Comparison of ENCODE assay signal across 8 cellular contexts in the genomic region with DNA sequence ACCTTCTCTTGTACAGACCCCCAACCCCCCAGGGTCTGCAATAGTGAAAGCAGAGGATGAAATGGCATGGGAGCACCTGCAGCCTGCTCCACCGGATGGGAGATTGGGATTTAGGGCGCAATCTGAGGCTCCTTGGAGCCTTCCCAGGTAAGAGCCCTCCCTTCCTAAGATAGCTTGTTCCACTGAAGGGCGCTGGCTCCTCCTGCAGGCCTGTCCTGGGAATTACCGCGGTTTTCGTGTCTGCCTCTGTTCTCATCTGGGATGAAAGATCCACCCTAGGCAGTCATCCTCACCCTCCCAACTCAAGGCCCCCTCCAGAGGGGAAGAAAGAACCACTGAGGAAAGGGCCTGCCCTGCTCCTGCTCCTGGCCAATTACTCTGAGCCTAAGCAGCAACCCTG.
DNase-seq lines count a peak whose midpoint lies in the region; ATAC-seq and TF ChIP-seq lines count a peak whose summit lies in the region.

No MANE protein-coding gene starts in this region.

- DNase-seq in A673 (ENCODE audit: low spot score) (peak; percentile 54), SK-N-DZ (ENCODE audit: low spot score) (peak; percentile 57), head of caudate nucleus (peak in 41 of 42 donors; percentile 3 to 68 (median 34)), superior temporal gyrus (ENCODE audit: extremely low spot score) (peak; percentile 37), putamen (ENCODE audit: low spot score) (no peak), NCI-H187 (lab: John Stamatoyannopoulos, UW) (no peak)

- POLR2A ChIA-PET in A673 (lab: Charles Lee; ENCODE audit: low non-redundant PET), result no interaction called here

- no peak overlapping the region for H3K27ac ChIP-seq in A673 (ENCODE audit: low read depth, low read length, poor library complexity, severe bottlenecking)

- H3K4me3 ChIP-seq in A673 (ENCODE audit: low read depth, low read length, poor library complexity, severe bottlenecking), result no peak overlapping the region

- H3K36me3 ChIP-seq in A673 (ENCODE audit: insufficient read depth, low read length, poor library complexity, severe bottlenecking), result no peaks in the 10 kb centered on the region

- CTCF ChIA-PET in A673 (lab: Charles Lee), result interaction anchor here (0.6 to 1.3 kb wide), 4 partner anchors 39 to 628 kb away, joined by 3 to 6 read pairs (median 5); no protein-coding TSS in a partner anchor

- no TSS peak for BruUV-seq in A673 (replicated peaks; lab: Mats Ljungman, UMichigan)

- peak; percentile 79 for TF ChIP-seq CTCF in A673 (conservative IDR thresholded peaks at IDR 0.05; ENCODE audit: low read depth, low read length)
- TF ChIP-seq CTCF in GM12874 (IDR thresholded peaks at IDR 0.05; ENCODE audit: insufficient read depth, low read depth, low read length), result peak; percentile 54

- intact Hi-C loops in A673 (cut with micrococcal nuclease; ENCODE audit: unreplicated experiment), result loop anchor here (1.0 kb wide), 1 partner anchor 158 kb away; no protein-coding TSS in a partner anchor
- intact Hi-C loops in head of caudate nucleus (cut with DNase I), result no loop called here

- H3K4me1 ChIP-seq in A673 (ENCODE audit: insufficient read depth, low read length, poor library complexity, severe bottlenecking), result no peaks in the 10 kb centered on the region

- no peaks in the 10 kb centered on the region for H3K9me3 ChIP-seq in A673 (ENCODE audit: low read depth, low read length, poor library complexity, severe bottlenecking)

- no peaks in the 10 kb centered on the region for H3K27me3 ChIP-seq in A673 (replicated peaks; ENCODE audit: insufficient read depth, low read depth, low read length, poor library complexity)

- ATAC-seq in HG03442 (IDR thresholded peaks at IDR 0.05; ENCODE audit: unreplicated experiment), result peak; percentile 69

Comparison
In these comparisons a context has a peak if more than half of its experiments do, and no peak if none do; other contexts are left out.
1. DNase-seq: peak in A673 (single experiment), SK-N-DZ (single experiment), head of caudate nucleus (41 of 42) and superior temporal gyrus (single experiment); none in putamen (single experiment) and NCI-H187 (0 of 2).